Comparison of ENCODE assay signal across 17 cellular contexts in genomic region chr16:12617401-12617819, GRCh38.
DNase-seq lines count a peak whose midpoint lies in the region; ATAC-seq, FAIRE-seq and TF ChIP-seq lines count a peak whose summit lies in the region.
"Had no signal": no experiment of that assay in that cellular context is flagged by ENCODE, and none has a peak within 500 bp of the region (broad histone marks: within the 10 kb centered on the region; RNA-seq: fewer than 3 reads in every experiment).

No MANE protein-coding gene starts in this region.

- H3K9me3 Mint-ChIP-seq in stimulated activated naive CD8-positive, alpha-beta T cell treated with anti-CD3 and anti-CD28 coated beads, Interleukin-15, Interleukin-2, amounts not matched to agents 100 ng/mL and 50 ng/mL, for 24 hours = peaks cover 3% of the 10 kb centered on the region
- H3K9me3 Mint-ChIP-seq: stimulated activated naive CD8-positive, alpha-beta T cell treated with anti-CD3 and anti-CD28 coated beads, Interleukin-15, amount 100 ng/mL, for 72 hours had no signal

- H3K36me3 ChIP-seq in HepG2 (replicated peaks in 1 of 2; ENCODE audit: control insufficient read depth in 1 of 2, insufficient read depth in 2 of 2, low read length in 2 of 2) (no peaks in the 10 kb centered on the region), right lobe of liver (no peaks in the 10 kb centered on the region), brain microvascular endothelial cell (replicated peaks) (no peaks in the 10 kb centered on the region)
- H3K36me3 ChIP-seq: ascending aorta, upper lobe of right lung had no signal

- in situ Hi-C loops in HepG2 (cut with HindIII; ENCODE audit: extremely low pct_ligation_motif_present, low pct_unique_long_range_greater_than_20kb) (no loop called here), brain microvascular endothelial cell (cut with HindIII; ENCODE audit: low pct_ligation_motif_present, low sequenced_read_pairs) (no loop called here)

- no peak for TF ChIP-seq POLR2A in HepG2 (IDR thresholded peaks at IDR 0.05; ENCODE audit: insufficient read depth in 1 of 2, low read depth in 2 of 2, low read length in 2 of 2)
- no peak for TF ChIP-seq POLR2A in right lobe of liver (IDR thresholded peaks at IDR 0.05)

- CTCF ChIA-PET in HepG2 (lab: Yijun Ruan, JAX; ENCODE audit: low intra/inter-chr PET ratio, low total read pairs) = interaction anchor here (1.3 kb wide), 1 partner anchor 44 kb away, joined by 3 read pairs; no protein-coding TSS in a partner anchor

- ATAC-seq in HepG2 (no peak), right lobe of liver (no peak)
- ATAC-seq: psoas muscle; stimulated activated naive CD8-positive, alpha-beta T cell treated with anti-CD3 and anti-CD28 coated beads, Interleukin-15, amount 100 ng/mL, for 72 hours; upper lobe of right lung had no signal

- H3K4me1 ChIP-seq in HepG2 (ENCODE audit: insufficient read depth, low read length) = peaks cover 69% of the 10 kb centered on the region
- peaks cover 0 to 20% (median 8%) of the 10 kb centered on the region in 4 donors for H3K4me1 ChIP-seq in right lobe of liver
- H3K4me1 ChIP-seq: ascending aorta, psoas muscle, upper lobe of right lung had no signal

- H3K4me1 Mint-ChIP-seq in stimulated activated naive CD8-positive, alpha-beta T cell treated with anti-CD3 and anti-CD28 coated beads, Interleukin-15, Interleukin-2, amounts not matched to agents 100 ng/mL and 50 ng/mL, for 24 hours (ENCODE audit: low read depth) = peaks cover 57% of the 10 kb centered on the region

- DNase-seq in DMS79 treated with DMSO at 0.1 percent for 48 hours (lab: John Stamatoyannopoulos, UW) (peak; percentile 3), DMS79 (lab: John Stamatoyannopoulos, UW) (no peak), HepG2 (ENCODE audit: low spot score) (no peak), right lobe of liver (no peak), SW480 (ENCODE audit: low spot score) (no peak), brain microvascular endothelial cell (no peak)
- peak; percentile 25 to 38 for DNase-seq in stimulated activated CD4-positive, alpha-beta T cell treated with anti-CD3 and anti-CD28 coated beads, Interleukin-12 subunit alpha, Interleukin-12 subunit beta, amount 100 ng/mL, for 24 hours (ENCODE audit: low read depth in 2 of 2)
- DNase-seq: activated CD8-positive, alpha-beta memory T cell treated with anti-CD3 and anti-CD28 coated beads, Interleukin-2, amount 50 U/mL, for 48 hours; C1 segment of cervical spinal cord; DMS153; NCI-H187 treated with DMSO at 0.1 percent for 48 hours; psoas muscle; upper lobe of right lung had no signal

- TF ChIP-seq EP300 in HepG2 (IDR thresholded peaks at IDR 0.05; ENCODE audit: low read depth in 2 of 2, low read length in 2 of 2) (no peak), HepG2 (CRISPR knock-in tag; IDR thresholded peaks at IDR 0.05; ENCODE audit: borderline replicate concordance) (no peak)

- no peak overlapping the region for H3K4me2 ChIP-seq in HepG2 (ENCODE audit: low read depth, low read length)

- no peak for TF ChIP-seq RAD21 in HepG2 (CRISPR knock-in tag; IDR thresholded peaks at IDR 0.05)

- H3K27ac ChIP-seq in HepG2 (ENCODE audit: extremely low read length, insufficient read depth, low read length) = no peak overlapping the region
- H3K27ac ChIP-seq in right lobe of liver = no peak overlapping the region
- H3K27ac ChIP-seq in brain microvascular endothelial cell = no peak overlapping the region
- H3K27ac ChIP-seq: ascending aorta, psoas muscle, upper lobe of right lung had no signal

- H3K4me3 Mint-ChIP-seq in stimulated activated naive CD8-positive, alpha-beta T cell treated with anti-CD3 and anti-CD28 coated beads, Interleukin-15, Interleukin-2, amounts not matched to agents 100 ng/mL and 50 ng/mL, for 24 hours = peak overlapping the region; percentile 45

- peaks cover 7% of the 10 kb centered on the region for H3K27me3 Mint-ChIP-seq in stimulated activated naive CD8-positive, alpha-beta T cell treated with anti-CD3 and anti-CD28 coated beads, Interleukin-15, Interleukin-2, amounts not matched to agents 100 ng/mL and 50 ng/mL, for 24 hours
- H3K27me3 Mint-ChIP-seq: stimulated activated naive CD8-positive, alpha-beta T cell treated with anti-CD3 and anti-CD28 coated beads, Interleukin-15, amount 100 ng/mL, for 72 hours had no signal

- H3K9me3 ChIP-seq in HepG2 (ENCODE audit: low read length) (no peaks in the 10 kb centered on the region), right lobe of liver (no peaks in the 10 kb centered on the region)
- H3K9me3 ChIP-seq: ascending aorta, psoas muscle, upper lobe of right lung had no signal

- H3K27me3 ChIP-seq in HepG2 (ENCODE audit: control insufficient read depth in 1 of 2, insufficient read depth in 2 of 2, low read length in 2 of 2) (no peaks in the 10 kb centered on the region), right lobe of liver (no peaks in the 10 kb centered on the region), brain microvascular endothelial cell (replicated peaks) (no peaks in the 10 kb centered on the region)
- H3K27me3 ChIP-seq: ascending aorta, upper lobe of right lung had no signal

- 85% methylated on average over 9 of the region's 9 CpGs for WGBS in HepG2 (ENCODE audit: low lambda C conversion rate)
- WGBS in right lobe of liver (ENCODE audit: insufficient coverage, low coverage, low lambda C conversion rate, missing lambda C conversion rate) = 16% methylated on average over 4 of the region's 9 CpGs

- no peak overlapping the region for H2AFZ ChIP-seq in HepG2 (ENCODE audit: low read length)

- POLR2A ChIA-PET in HepG2 (lab: Yijun Ruan, JAX) = interaction anchor here (1.6 to 6.3 kb wide), 3 partner anchors 27 to 185 kb away, joined by 3 to 162 read pairs (median 5); no protein-coding TSS in a partner anchor

- intact Hi-C loops in HepG2 (cut with micrococcal nuclease; ENCODE audit: unreplicated experiment) (no loop called here), right lobe of liver (cut with DNase I) (no loop called here)

- FAIRE-seq in HepG2 (lab: Jason Lieb, UNC) = no peak
- FAIRE-seq: A204.1 had no signal

- no peaks in the 10 kb centered on the region for H4K20me1 ChIP-seq in HepG2 (ENCODE audit: insufficient read depth, low read length)

- no peak overlapping the region for H3K9ac ChIP-seq in HepG2 (ENCODE audit: insufficient read depth, low read depth, low read length)

- no peak overlapping the region for H3K4me3 ChIP-seq in HepG2 (replicated peaks in 1 of 3; ENCODE audit: insufficient read depth in 1 of 3, low read depth in 2 of 3, low read length in 3 of 3)
- H3K4me3 ChIP-seq in right lobe of liver = no peak overlapping the region
- H3K4me3 ChIP-seq in brain microvascular endothelial cell (ENCODE audit: low read depth, low read length) = no peak overlapping the region
- H3K4me3 ChIP-seq: ascending aorta, psoas muscle, upper lobe of right lung had no signal

- BruUV-seq in HepG2 (replicated peaks; lab: Mats Ljungman, UMichigan) = no TSS peak

- H3K79me2 ChIP-seq in HepG2 (ENCODE audit: insufficient read depth, low read length) = no peaks in the 10 kb centered on the region

- peak overlapping the region; percentile 52 for H3K27ac Mint-ChIP-seq in stimulated activated naive CD8-positive, alpha-beta T cell treated with anti-CD3 and anti-CD28 coated beads, Interleukin-15, Interleukin-2, amounts not matched to agents 100 ng/mL and 50 ng/mL, for 24 hours
- H3K27ac Mint-ChIP-seq: stimulated activated naive CD8-positive, alpha-beta T cell treated with anti-CD3 and anti-CD28 coated beads, Interleukin-15, amount 100 ng/mL, for 72 hours had no signal

- peak; percentile 37; the same call in 1 of the 2 replicates for TF ChIP-seq CTCF in HepG2 (CRISPR knock-in tag; IDR thresholded peaks at IDR 0.05)
- no peak for TF ChIP-seq CTCF in right lobe of liver (IDR thresholded peaks at IDR 0.05)
- no peak for TF ChIP-seq CTCF in brain microvascular endothelial cell (IDR thresholded peaks at IDR 0.05; ENCODE audit: low read depth, low read length, missing control alignments)

- no peaks in the 10 kb centered on the region for H3K36me3 Mint-ChIP-seq in stimulated activated naive CD8-positive, alpha-beta T cell treated with anti-CD3 and anti-CD28 coated beads, Interleukin-15, Interleukin-2, amounts not matched to agents 100 ng/mL and 50 ng/mL, for 24 hours (ENCODE audit: low read depth)

TF ChIP-seq in HepG2, 621 proteins besides CTCF, POLR2A, EP300 and RAD21 (continues in another document):
- no peak for TF ChIP-seq SMAD9 (CRISPR knock-in tag; IDR thresholded peaks at IDR 0.05)
- TF ChIP-seq ZNF253 (CRISPR knock-in tag; IDR thresholded peaks at IDR 0.05; ENCODE audit: borderline replicate concordance) = no peak
- TF ChIP-seq RCOR2 (CRISPR knock-in tag; IDR thresholded peaks at IDR 0.05) = no peak
- TF ChIP-seq ZNF772 (CRISPR knock-in tag; IDR thresholded peaks at IDR 0.05) = no peak
- TF ChIP-seq NFE2L2 (IDR thresholded peaks at IDR 0.05; ENCODE audit: low read length) = no peak
- no peak for TF ChIP-seq MXD4 (CRISPR knock-in tag; IDR thresholded peaks at IDR 0.05)
- no peak for TF ChIP-seq ETV6 (CRISPR knock-in tag; conservative IDR thresholded peaks at IDR 0.05)
- no peak for TF ChIP-seq ZNF251 (CRISPR knock-in tag; IDR thresholded peaks at IDR 0.05)
- TF ChIP-seq ESRRA (CRISPR knock-in tag; IDR thresholded peaks at IDR 0.05; ENCODE audit: low read depth) = no peak
- no peak for TF ChIP-seq HHEX (CRISPR knock-in tag; IDR thresholded peaks at IDR 0.05)
- TF ChIP-seq, protein P1, sequence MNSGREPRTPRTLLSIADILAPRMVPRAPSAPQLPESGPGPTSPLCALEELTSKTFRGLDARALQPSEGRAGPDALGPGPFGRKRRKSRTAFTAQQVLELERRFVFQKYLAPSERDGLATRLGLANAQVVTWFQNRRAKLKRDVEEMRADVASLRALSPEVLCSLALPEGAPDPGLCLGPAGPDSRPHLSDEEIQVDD (CRISPR knock-in tag; IDR thresholded peaks at IDR 0.05; ENCODE audit: borderline replicate concordance) = no peak

Comparison
In these comparisons a context has a peak if more than half of its experiments do, and no peak if none do; other contexts are left out.
1. DNase-seq: peak in DMS79 treated with DMSO at 0.1 percent for 48 hours (single experiment) and stimulated activated CD4-positive, alpha-beta T cell treated with anti-CD3 and anti-CD28 coated beads, Interleukin-12 subunit alpha, Interleukin-12 subunit beta, amount 100 ng/mL, for 24 hours (2 of 2); none in DMS79 (single experiment), HepG2 (single experiment), right lobe of liver (0 of 3), SW480 (single experiment) and brain microvascular endothelial cell (single experiment).